24 cellular contexts compared by ENCODE assay signal in the genomic region with DNA sequence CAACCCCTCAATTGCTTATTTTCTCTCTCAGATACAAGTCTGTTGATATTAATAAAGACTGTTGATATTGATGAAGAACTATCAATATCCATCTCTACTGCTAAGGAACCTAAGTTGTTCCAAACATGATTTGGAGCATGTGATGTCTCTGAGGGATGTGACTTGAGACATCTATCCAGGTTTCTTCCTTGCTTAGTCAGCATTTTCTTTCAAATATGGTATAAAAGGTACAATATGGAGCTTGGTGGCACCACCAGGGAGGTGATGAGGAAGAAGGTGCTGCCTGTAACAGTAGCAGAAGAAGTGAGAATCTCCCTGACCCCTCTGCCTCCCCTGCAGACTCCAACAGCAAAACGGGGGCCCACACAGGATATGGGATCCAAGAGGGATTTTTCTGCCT.
DNase-seq lines count a peak whose midpoint lies in the region; ATAC-seq and TF ChIP-seq lines count a peak whose summit lies in the region.
"Had no signal": no experiment of that assay in that cellular context is flagged by ENCODE, and none has a peak within 500 bp of the region (broad histone marks: within the 10 kb centered on the region; RNA-seq: fewer than 3 reads in every experiment).

No MANE protein-coding gene starts in this region.

- no peaks in the 10 kb centered on the region for H3K9me3 Mint-ChIP-seq in activated naive CD4-positive, alpha-beta T cell treated with anti-CD3 and anti-CD28 coated beads for 36 hours
- H3K9me3 Mint-ChIP-seq in activated naive CD8-positive, alpha-beta T cell (ENCODE audit: low read depth): no peaks in the 10 kb centered on the region
- no peaks in the 10 kb centered on the region for H3K9me3 Mint-ChIP-seq in natural killer cell treated with Interleukin-12 subunit alpha and Interleukin-12 subunit beta and Interleukin-15 and Interleukin-18, amount 100 ng/mL, for 72 hours

- in situ Hi-C loops in IMR-90 (cut with MboI; ENCODE audit: low sequenced_read_pairs): no loop called here
- in situ Hi-C loops in HAP-1 (cut with MboI; ENCODE audit: low sequenced_read_pairs): no loop called here

- H3K36me3 ChIP-seq in IMR-90 (ENCODE audit: control insufficient read depth, insufficient read depth, low read length) (no peaks in the 10 kb centered on the region), HAP-1 (replicated peaks) (no peaks in the 10 kb centered on the region)
- H3K36me3 ChIP-seq: MG63, stomach, tibial nerve had no signal

- H3K4me1 Mint-ChIP-seq in activated naive CD4-positive, alpha-beta T cell treated with anti-CD3 and anti-CD28 coated beads for 36 hours (ENCODE audit: low read depth): peaks cover 63% of the 10 kb centered on the region
- H3K4me1 Mint-ChIP-seq in activated naive CD8-positive, alpha-beta T cell (ENCODE audit: low read depth): peaks cover 63% of the 10 kb centered on the region
- H3K4me1 Mint-ChIP-seq in natural killer cell treated with Interleukin-12 subunit alpha and Interleukin-12 subunit beta and Interleukin-15 and Interleukin-18, amount 100 ng/mL, for 72 hours (ENCODE audit: low read depth in 2 of 2): peaks cover 63 to 75% of the 10 kb centered on the region in 2 donors

- H3K4me3 ChIP-seq in IMR-90 (ENCODE audit: insufficient read depth, low read depth, low read length) (no peak overlapping the region), HAP-1 (no peak overlapping the region)
- H3K4me3 ChIP-seq: GM23248, MG63, SK-N-MC, stomach, tibial nerve had no signal

- TF ChIP-seq CTCF in IMR-90 (conservative IDR thresholded peaks at IDR 0.05; ENCODE audit: low read depth, low read length): no peak

- H3K27me3 ChIP-seq in IMR-90 (ENCODE audit: control insufficient read depth, insufficient read depth, low read length): no peaks in the 10 kb centered on the region
- no peaks in the 10 kb centered on the region for H3K27me3 ChIP-seq in HAP-1 (ENCODE audit: low read depth)
- H3K27me3 ChIP-seq: MG63, stomach, tibial nerve had no signal

- H3K27ac ChIP-seq in IMR-90 (ENCODE audit: insufficient read depth, low read length): no peak overlapping the region
- H3K27ac ChIP-seq: GM23248, parathyroid adenoma, RWPE1, SK-N-MC, stomach, tibial nerve had no signal

- H3K9ac ChIP-seq in IMR-90 (ENCODE audit: low read depth, low read length): no peak overlapping the region
- H3K9ac ChIP-seq: GM23248, parathyroid adenoma had no signal

- no peaks in the 10 kb centered on the region for H3K36me3 Mint-ChIP-seq in activated naive CD4-positive, alpha-beta T cell treated with anti-CD3 and anti-CD28 coated beads for 36 hours (ENCODE audit: low read depth)
- H3K36me3 Mint-ChIP-seq in activated naive CD8-positive, alpha-beta T cell: no peaks in the 10 kb centered on the region
- peaks cover 7% of the 10 kb centered on the region for H3K36me3 Mint-ChIP-seq in natural killer cell treated with Interleukin-12 subunit alpha and Interleukin-12 subunit beta and Interleukin-15 and Interleukin-18, amount 100 ng/mL, for 72 hours
- H3K36me3 Mint-ChIP-seq: WTC11 had no signal

- H2AK9ac ChIP-seq in IMR-90 (replicated peaks; ENCODE audit: low read depth, low read length, poor library complexity): no peak overlapping the region

- no peak overlapping the region for H3K14ac ChIP-seq in IMR-90 (replicated peaks; ENCODE audit: low read depth, low read length)

- POLR2A ChIA-PET in IMR-90 (lab: Charles Lee; ENCODE audit: unreplicated experiment): no interaction called here

- TF ChIP-seq RAD21 in IMR-90 (IDR thresholded peaks at IDR 0.05; ENCODE audit: low read length): no peak

- no peak for TF ChIP-seq POLR2A in IMR-90 (IDR thresholded peaks at IDR 0.05; ENCODE audit: low read depth, low read length)

- dilution Hi-C loops in IMR-90 (cut with HindIII; ENCODE audit: low sequenced_read_pairs, unreplicated experiment): no loop called here

- H2BK120ac ChIP-seq in IMR-90 (ENCODE audit: low read depth, low read length): no peak overlapping the region

- peak overlapping the region; percentile 63 for H3K27ac Mint-ChIP-seq in activated naive CD4-positive, alpha-beta T cell treated with anti-CD3 and anti-CD28 coated beads for 36 hours
- no peak overlapping the region for H3K27ac Mint-ChIP-seq in activated naive CD8-positive, alpha-beta T cell
- peak overlapping the region; percentile 32 to 79 for H3K27ac Mint-ChIP-seq in natural killer cell treated with Interleukin-12 subunit alpha and Interleukin-12 subunit beta and Interleukin-15 and Interleukin-18, amount 100 ng/mL, for 72 hours
- H3K27ac Mint-ChIP-seq: WTC11 had no signal

- no peak overlapping the region for H2BK15ac ChIP-seq in IMR-90 (ENCODE audit: low read depth, low read length)

- H3K18ac ChIP-seq in IMR-90 (ENCODE audit: low read depth, low read length): no peak overlapping the region

- H3K56ac ChIP-seq in IMR-90 (ENCODE audit: extremely low read depth, insufficient read depth, low read length): no peak overlapping the region

- no peak overlapping the region for H3K23ac ChIP-seq in IMR-90 (ENCODE audit: low read depth, low read length)

- ATAC-seq in IMR-90 (ENCODE audit: low read depth): no peak
- ATAC-seq in natural killer cell treated with Interleukin-12 subunit alpha and Interleukin-12 subunit beta and Interleukin-15 and Interleukin-18, amount 100 ng/mL, for 72 hours: no peak
- ATAC-seq: right cardiac atrium, WTC11 had no signal

- peaks cover 30% of the 10 kb centered on the region for H3K27me3 Mint-ChIP-seq in activated naive CD4-positive, alpha-beta T cell treated with anti-CD3 and anti-CD28 coated beads for 36 hours (ENCODE audit: low read depth)
- H3K27me3 Mint-ChIP-seq in activated naive CD8-positive, alpha-beta T cell: peaks cover 35% of the 10 kb centered on the region
- H3K27me3 Mint-ChIP-seq in natural killer cell treated with Interleukin-12 subunit alpha and Interleukin-12 subunit beta and Interleukin-15 and Interleukin-18, amount 100 ng/mL, for 72 hours: peaks cover 0 to 13% of the 10 kb centered on the region in 2 donors

- H3K4ac ChIP-seq in IMR-90 (ENCODE audit: low read depth, low read length): no peak overlapping the region

- peaks cover 22% of the 10 kb centered on the region for H3K9me3 ChIP-seq in IMR-90 (ENCODE audit: control insufficient read depth, insufficient read depth, low read length)
- H3K9me3 ChIP-seq in HAP-1: no peaks in the 10 kb centered on the region
- H3K9me3 ChIP-seq: MG63, stomach, tibial nerve had no signal

- peak overlapping the region; percentile 36 for H3K4me3 Mint-ChIP-seq in activated naive CD4-positive, alpha-beta T cell treated with anti-CD3 and anti-CD28 coated beads for 36 hours
- peak overlapping the region; percentile 68 for H3K4me3 Mint-ChIP-seq in activated naive CD8-positive, alpha-beta T cell
- peak overlapping the region; percentile 69 for H3K4me3 Mint-ChIP-seq in natural killer cell treated with Interleukin-12 subunit alpha and Interleukin-12 subunit beta and Interleukin-15 and Interleukin-18, amount 100 ng/mL, for 72 hours
- H3K4me3 Mint-ChIP-seq: WTC11 had no signal

- no peak overlapping the region for H4K91ac ChIP-seq in IMR-90 (ENCODE audit: insufficient read depth, low read depth, low read length)

- intact Hi-C loops in activated naive CD4-positive, alpha-beta T cell treated with anti-CD3 and anti-CD28 coated beads for 36 hours (cut with micrococcal nuclease): loop anchor here (5.0 kb wide), 2 partner anchors 1246 to 1964 kb away; no protein-coding TSS in a partner anchor
- intact Hi-C loops in IMR-90 (cut with micrococcal nuclease): no loop called here

- no TSS peak for BruUV-seq in IMR-90 (replicated peaks; lab: Mats Ljungman, UMichigan)

- H3K79me1 ChIP-seq in IMR-90 (ENCODE audit: low read depth in 1 of 2, low read length in 2 of 2): no peaks in the 10 kb centered on the region

- no peak overlapping the region for H2BK5ac ChIP-seq in IMR-90 (ENCODE audit: low read depth, low read length, poor library complexity, severe bottlenecking)

- no peak overlapping the region for H4K8ac ChIP-seq in IMR-90 (ENCODE audit: low read depth in 2 of 2, low read length in 2 of 2)

- no peak overlapping the region for H2AK5ac ChIP-seq in IMR-90 (ENCODE audit: low read depth, low read length)

- CTCF ChIA-PET in activated naive CD4-positive, alpha-beta T cell treated with anti-CD3 and anti-CD28 coated beads for 36 hours (lab: Charles Lee): interaction anchor here (0.6 to 2.8 kb wide), 4 partner anchors 12 to 493 kb away, joined by 3 to 9 read pairs (median 4); no protein-coding TSS in a partner anchor
- CTCF ChIA-PET in IMR-90 (lab: Yijun Ruan, JAX): interaction anchor here (0.5 kb wide), 1 partner anchor 1356 kb away, joined by 4 read pairs; no protein-coding TSS in a partner anchor

- H3K4me1 ChIP-seq in IMR-90 (ENCODE audit: control insufficient read depth, insufficient read depth, low read length): no peaks in the 10 kb centered on the region
- H3K4me1 ChIP-seq in HAP-1: no peaks in the 10 kb centered on the region
- H3K4me1 ChIP-seq: stomach, tibial nerve had no signal

- DNase-seq in activated naive CD4-positive, alpha-beta T cell treated with anti-CD3 and anti-CD28 coated beads for 36 hours: no peak
- DNase-seq in activated naive CD4-positive, alpha-beta T cell (lab: John Stamatoyannopoulos, UW): no peak
- DNase-seq in IMR-90 (no peak), LoVo (ENCODE audit: low spot score) (no peak), HAP-1 (ENCODE audit: low spot score in 2 of 2) (no peak)
- DNase-seq in natural killer cell treated with Interleukin-12 subunit alpha and Interleukin-12 subunit beta and Interleukin-15 and Interleukin-18, amount 100 ng/mL, for 72 hours (ENCODE audit: low spot score): no peak
- DNase-seq in NK-92 treated with Interleukin-12 subunit alpha and Interleukin-12 subunit beta, amount 100 ng/mL, for 24 hours (lab: John Stamatoyannopoulos, UW): no peak
- DNase-seq: activated gamma-delta T cell, caudate nucleus, dermis blood vessel endothelial cell, GM23248, MG63, NCI-H1417, NCI-H446, NCI-H82, stomach, T1000 had no signal

- no CpG with 5 or more reads among the region's 1 CpG for WGBS in IMR-90 (ENCODE audit: extremely low coverage in 2 of 2, insufficient read length in 1 of 2), 2 experiments

- H4K5ac ChIP-seq in IMR-90 (ENCODE audit: low read depth, low read length): no peak overlapping the region

- H3K9me1 ChIP-seq in IMR-90 (ENCODE audit: insufficient read depth, low read length): no peaks in the 10 kb centered on the region

- no peak overlapping the region for H3K4me2 ChIP-seq in IMR-90 (ENCODE audit: low read depth, low read length)

- H2BK20ac ChIP-seq in IMR-90 (ENCODE audit: low read depth, low read length): no peak overlapping the region

- no peaks in the 10 kb centered on the region for H4K20me1 ChIP-seq in IMR-90 (ENCODE audit: insufficient read depth, low read length)

- no peak overlapping the region for H2AFZ ChIP-seq in IMR-90 (replicated peaks; ENCODE audit: low read length, poor library complexity)
- H2AFZ ChIP-seq: GM23248, parathyroid adenoma had no signal

TF ChIP-seq in IMR-90, 13 proteins besides CTCF, POLR2A, EP300 and RAD21 (continues in another document):
- peak; percentile 94 for TF ChIP-seq MAFK (IDR thresholded peaks at IDR 0.05; ENCODE audit: low read depth, low read length)
